ENCODE assay signal across 1 cellular context in the genomic region with DNA sequence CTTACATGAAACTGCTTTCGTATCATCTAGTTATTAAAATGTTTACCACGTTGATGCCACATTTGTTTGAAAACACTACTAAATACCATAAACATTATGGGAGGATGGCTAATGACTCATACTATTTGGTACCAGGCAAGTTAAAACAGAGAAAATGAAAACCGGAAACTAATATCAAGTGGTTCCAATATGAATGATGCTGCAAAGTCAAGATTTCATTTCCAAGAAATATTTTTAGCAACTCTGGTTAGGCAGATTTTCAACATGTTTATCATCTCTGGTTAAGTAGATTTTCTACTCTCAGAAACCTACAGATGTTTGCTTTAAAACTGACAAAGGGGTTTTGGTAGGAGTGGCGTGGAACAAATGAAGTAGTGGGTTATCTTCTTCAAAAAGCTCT.
TF ChIP-seq lines count a peak whose summit lies in the region.

No MANE protein-coding gene starts in this region.

TF ChIP-seq in GM12878, 131 proteins besides CTCF, POLR2A, EP300 and RAD21:
- TF ChIP-seq, protein P1, sequence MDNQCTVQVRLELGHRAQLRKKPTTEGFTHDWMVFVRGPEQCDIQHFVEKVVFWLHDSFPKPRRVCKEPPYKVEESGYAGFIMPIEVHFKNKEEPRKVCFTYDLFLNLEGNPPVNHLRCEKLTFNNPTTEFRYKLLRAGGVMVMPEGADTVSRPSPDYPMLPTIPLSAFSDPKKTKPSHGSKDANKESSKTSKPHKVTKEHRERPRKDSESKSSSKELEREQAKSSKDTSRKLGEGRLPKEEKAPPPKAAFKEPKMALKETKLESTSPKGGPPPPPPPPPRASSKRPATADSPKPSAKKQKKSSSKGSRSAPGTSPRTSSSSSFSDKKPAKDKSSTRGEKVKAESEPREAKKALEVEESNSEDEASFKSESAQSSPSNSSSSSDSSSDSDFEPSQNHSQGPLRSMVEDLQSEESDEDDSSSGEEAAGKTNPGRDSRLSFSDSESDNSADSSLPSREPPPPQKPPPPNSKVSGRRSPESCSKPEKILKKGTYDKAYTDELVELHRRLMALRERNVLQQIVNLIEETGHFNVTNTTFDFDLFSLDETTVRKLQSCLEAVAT (IDR thresholded peaks at IDR 0.05) = no peak
- TF ChIP-seq ATF3 (IDR thresholded peaks at IDR 0.05; ENCODE audit: borderline replicate concordance, extremely low read depth, low read depth, low read length) (no peak), ZZZ3 (IDR thresholded peaks at IDR 0.05; ENCODE audit: control insufficient read depth, insufficient read length, low read depth) (no peak), CUX1 (IDR thresholded peaks at IDR 0.05; ENCODE audit: insufficient replicate concordance, low read depth, low read length) (no peak), ZNF384 (IDR thresholded peaks at IDR 0.05; ENCODE audit: borderline replicate concordance, low read depth, low read length) (no peak), KAT2A (conservative IDR thresholded peaks at IDR 0.05; ENCODE audit: control insufficient read depth, low read depth, low read length) (no peak), RUNX3 (IDR thresholded peaks at IDR 0.05; ENCODE audit: low read length) (peak; percentile 63), JUNB (IDR thresholded peaks at IDR 0.05) (peak; percentile 60), HDGF (IDR thresholded peaks at IDR 0.05) (no peak), RFX5 (IDR thresholded peaks at IDR 0.05; ENCODE audit: low read depth, low read length) (no peak), NFIC (IDR thresholded peaks at IDR 0.05; ENCODE audit: low read depth, low read length) (peak; percentile 80; the same call in 1 of the 2 replicates), IKZF2 (IDR thresholded peaks at IDR 0.05) (peak in 1 of 2 experiments; percentile 27; a peak in 1 of 4 replicates), FOXM1 (IDR thresholded peaks at IDR 0.05; ENCODE audit: low read depth, low read length) (peak; percentile 41; the same call in 1 of the 2 replicates), CREM (IDR thresholded peaks at IDR 0.05; ENCODE audit: low read depth) (0 out of 2 replicates have a peak, but pooled peaks have one; percentile 18), ZNF24 (IDR thresholded peaks at IDR 0.05) (peak; percentile 74; the same call in 1 of the 2 replicates), MTA3 (IDR thresholded peaks at IDR 0.05; ENCODE audit: borderline replicate concordance, low read length) (0 out of 2 replicates have a peak, but pooled peaks have one; percentile 55), POLR2AphosphoS2 (IDR thresholded peaks at IDR 0.05; ENCODE audit: low read depth, low read length) (no peak), NKRF (conservative IDR thresholded peaks at IDR 0.05) (no peak), MTA2 (IDR thresholded peaks at IDR 0.05; ENCODE audit: low read depth) (no peak), MEF2A (IDR thresholded peaks at IDR 0.05; ENCODE audit: insufficient read depth, low read depth, low read length) (peak; percentile 79)
- TF ChIP-seq, protein P2, sequence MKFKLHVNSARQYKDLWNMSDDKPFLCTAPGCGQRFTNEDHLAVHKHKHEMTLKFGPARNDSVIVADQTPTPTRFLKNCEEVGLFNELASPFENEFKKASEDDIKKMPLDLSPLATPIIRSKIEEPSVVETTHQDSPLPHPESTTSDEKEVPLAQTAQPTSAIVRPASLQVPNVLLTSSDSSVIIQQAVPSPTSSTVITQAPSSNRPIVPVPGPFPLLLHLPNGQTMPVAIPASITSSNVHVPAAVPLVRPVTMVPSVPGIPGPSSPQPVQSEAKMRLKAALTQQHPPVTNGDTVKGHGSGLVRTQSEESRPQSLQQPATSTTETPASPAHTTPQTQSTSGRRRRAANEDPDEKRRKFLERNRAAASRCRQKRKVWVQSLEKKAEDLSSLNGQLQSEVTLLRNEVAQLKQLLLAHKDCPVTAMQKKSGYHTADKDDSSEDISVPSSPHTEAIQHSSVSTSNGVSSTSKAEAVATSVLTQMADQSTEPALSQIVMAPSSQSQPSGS (IDR thresholded peaks at IDR 0.05; ENCODE audit: low read length) = peak; percentile 44; the same call in 1 of the 2 replicates
